In genomic region chr22:24952837-24953293, GRCh38 we compare ENCODE assay signal across 8 cellular contexts. TPM values are rescaled to one million over a fixed set of nuclear protein-coding genes. Genes with fewer than 3 reads are reported as not detected.
DNase-seq lines count a peak whose midpoint lies in the region; ATAC-seq and TF ChIP-seq lines count a peak whose summit lies in the region.

No MANE protein-coding gene starts in this region.

- ATAC-seq in GM19397 (IDR thresholded peaks at IDR 0.05; ENCODE audit: unreplicated experiment) (no peak), HG03432 (IDR thresholded peaks at IDR 0.05; ENCODE audit: unreplicated experiment) (no peak)

- peak overlapping the region; percentile 83 for H3K4me3 ChIP-seq in HUES48 (ENCODE audit: low read depth, low read length)
- peak overlapping the region; percentile 95 for H3K4me3 ChIP-seq in osteoblast (ENCODE audit: insufficient read depth, low read length)

- peaks cover 7% of the 10 kb centered on the region for H4K20me1 ChIP-seq in osteoblast (ENCODE audit: insufficient read depth, low read length)

- intact Hi-C loops in activated T-helper 1 cell treated with anti-CD3 and anti-CD28 coated beads, Interleukin-12 subunit alpha, Interleukin-12 subunit beta, Interleukin-2, Interleukin-4 antibody, amounts not matched to agents 30 ng/mL and 10 ng/mL and 1 ng/mL, durations not matched to agents 14 hours and 24 hours and 36 hours (cut with micrococcal nuclease) = loop anchor here (1.0 to 2.0 kb wide), 4 partner anchors 41 to 104 kb away; no protein-coding TSS in a partner anchor

- peaks cover 46% of the 10 kb centered on the region for H3K27me3 Mint-ChIP-seq in activated T-helper 1 cell treated with anti-CD3 and anti-CD28 coated beads, Interleukin-12 subunit alpha, Interleukin-12 subunit beta, Interleukin-2, Interleukin-4 antibody, amounts not matched to agents 30 ng/mL and 10 ng/mL and 1 ng/mL, durations not matched to agents 14 hours and 24 hours and 36 hours (ENCODE audit: insufficient read depth)
- H3K27me3 Mint-ChIP-seq in glutamatergic neuron (ENCODE audit: unreplicated experiment) = peaks cover 9% of the 10 kb centered on the region

- peak overlapping the region; percentile 100 for H2AFZ ChIP-seq in osteoblast (ENCODE audit: low read length)

- H3K27me3 ChIP-seq in HUES48 (ENCODE audit: control insufficient read depth, insufficient read depth, low read length) = no peaks in the 10 kb centered on the region
- no peaks in the 10 kb centered on the region for H3K27me3 ChIP-seq in osteoblast (ENCODE audit: insufficient read depth, low read length)

- no peaks in the 10 kb centered on the region for H3K9me3 Mint-ChIP-seq in activated T-helper 1 cell treated with anti-CD3 and anti-CD28 coated beads, Interleukin-12 subunit alpha, Interleukin-12 subunit beta, Interleukin-2, Interleukin-4 antibody, amounts not matched to agents 30 ng/mL and 10 ng/mL and 1 ng/mL, durations not matched to agents 14 hours and 24 hours and 36 hours
- H3K9me3 Mint-ChIP-seq in glutamatergic neuron (ENCODE audit: unreplicated experiment) = peaks cover 5% of the 10 kb centered on the region

- H3K4me1 ChIP-seq in HUES48 (ENCODE audit: control insufficient read depth, insufficient read depth, low read length) (peaks cover 26% of the 10 kb centered on the region), osteoblast (ENCODE audit: insufficient read depth, low read length) (peaks cover 22% of the 10 kb centered on the region)

- H3K27ac ChIP-seq in HUES48 (ENCODE audit: low read depth, low read length) (peak overlapping the region; percentile 78), osteoblast (ENCODE audit: low read depth, low read length) (peak overlapping the region; percentile 88)

- peaks cover 31% of the 10 kb centered on the region for H3K4me1 Mint-ChIP-seq in activated T-helper 1 cell treated with anti-CD3 and anti-CD28 coated beads, Interleukin-12 subunit alpha, Interleukin-12 subunit beta, Interleukin-2, Interleukin-4 antibody, amounts not matched to agents 30 ng/mL and 10 ng/mL and 1 ng/mL, durations not matched to agents 14 hours and 24 hours and 36 hours (ENCODE audit: low read depth)
- H3K4me1 Mint-ChIP-seq in glutamatergic neuron (ENCODE audit: low read depth, unreplicated experiment) = peaks cover 9% of the 10 kb centered on the region

- TF ChIP-seq CTCF in glutamatergic neuron (IDR thresholded peaks at IDR 0.05; ENCODE audit: partially characterized antibody, unreplicated experiment) (no peak), osteoblast (IDR thresholded peaks at IDR 0.05; ENCODE audit: extremely low read depth, low read depth, low read length) (no peak)

- no peaks in the 10 kb centered on the region for H3K36me3 Mint-ChIP-seq in activated T-helper 1 cell treated with anti-CD3 and anti-CD28 coated beads, Interleukin-12 subunit alpha, Interleukin-12 subunit beta, Interleukin-2, Interleukin-4 antibody, amounts not matched to agents 30 ng/mL and 10 ng/mL and 1 ng/mL, durations not matched to agents 14 hours and 24 hours and 36 hours (ENCODE audit: low read depth)
- H3K36me3 Mint-ChIP-seq in glutamatergic neuron (ENCODE audit: unreplicated experiment) = no peaks in the 10 kb centered on the region

- H3K79me2 ChIP-seq in osteoblast (ENCODE audit: insufficient read depth, low read length) = peaks cover 38% of the 10 kb centered on the region

- no peaks in the 10 kb centered on the region for H3K36me3 ChIP-seq in HUES48 (ENCODE audit: control insufficient read depth, insufficient read depth, low read length)
- H3K36me3 ChIP-seq in osteoblast (ENCODE audit: insufficient read depth, low read length) = no peaks in the 10 kb centered on the region

- peak overlapping the region; percentile 81 for H3K9ac ChIP-seq in HUES48 (ENCODE audit: low read depth, low read length)

- in situ Hi-C loops in Caki2 (cut with HindIII; ENCODE audit: low pct_unique_long_range_greater_than_20kb, low sequenced_read_pairs) = no loop called here

- no peak overlapping the region for H3K27ac Mint-ChIP-seq in activated T-helper 1 cell treated with anti-CD3 and anti-CD28 coated beads, Interleukin-12 subunit alpha, Interleukin-12 subunit beta, Interleukin-2, Interleukin-4 antibody, amounts not matched to agents 30 ng/mL and 10 ng/mL and 1 ng/mL, durations not matched to agents 14 hours and 24 hours and 36 hours
- H3K27ac Mint-ChIP-seq in glutamatergic neuron (ENCODE audit: unreplicated experiment) = peak overlapping the region; percentile 81

- H3K9me3 ChIP-seq in HUES48 (ENCODE audit: control insufficient read depth, insufficient read depth, low read length) = no peaks in the 10 kb centered on the region
- H3K9me3 ChIP-seq in osteoblast (ENCODE audit: low read depth, low read length) = no peaks in the 10 kb centered on the region

- DNase-seq in Caki2 (ENCODE audit: low read depth) = peak; percentile 84
- DNase-seq in activated T-helper 1 cell treated with anti-CD3 and anti-CD28 coated beads, Interleukin-12 subunit alpha, Interleukin-12 subunit beta, Interleukin-2, Interleukin-4 antibody, amounts not matched to agents 30 ng/mL and 10 ng/mL and 1 ng/mL, durations not matched to agents 14 hours and 24 hours and 36 hours (ENCODE audit: low spot score) = peak; percentile 5
- peak; percentile 55 for DNase-seq in glutamatergic neuron
- DNase-seq in osteoblast (ENCODE audit: insufficient read length, low spot score, missing footprints) = peak; percentile 98
- no peak for DNase-seq in NOMO-1 (lab: John Stamatoyannopoulos, UW; ENCODE audit: unreplicated experiment in 2 of 2)

- peak overlapping the region; percentile 99 for H3K4me2 ChIP-seq in osteoblast (ENCODE audit: insufficient read depth, low read length)

- peak overlapping the region; percentile 76 for H3K4me3 Mint-ChIP-seq in activated T-helper 1 cell treated with anti-CD3 and anti-CD28 coated beads, Interleukin-12 subunit alpha, Interleukin-12 subunit beta, Interleukin-2, Interleukin-4 antibody, amounts not matched to agents 30 ng/mL and 10 ng/mL and 1 ng/mL, durations not matched to agents 14 hours and 24 hours and 36 hours
- peak overlapping the region; percentile 97 for H3K4me3 Mint-ChIP-seq in glutamatergic neuron (ENCODE audit: unreplicated experiment)

RNA-seq across cellular contexts. Expression of gene KIAA1671, which starts 0.3 kb away (rescaled TPM):
- total RNA-seq in Caki2 (2014; rRNA removed; shearing (Covaris generic); ENCODE audit: low replicate concordance) = 8.1 and 11.7 TPM in 2 replicates
- total RNA-seq in activated T-helper 1 cell treated with anti-CD3 and anti-CD28 coated beads, Interleukin-12 subunit alpha, Interleukin-12 subunit beta, Interleukin-2, Interleukin-4 antibody, amounts not matched to agents 30 ng/mL and 10 ng/mL and 1 ng/mL, durations not matched to agents 14 hours and 24 hours and 36 hours = 16.5 and 17.6 TPM in 2 replicates
- total RNA-seq in glutamatergic neuron (ENCODE audit: unreplicated experiment) (15.3 TPM), osteoblast (16.6 and 18.3 TPM in 2 replicates)

RNA-seq across cellular contexts. Expression of gene LHFPL7, which starts 6.4 kb away (rescaled TPM):
- not detected in 2 replicates for total RNA-seq in Caki2 (2014; rRNA removed; shearing (Covaris generic); ENCODE audit: low replicate concordance)
- total RNA-seq in activated T-helper 1 cell treated with anti-CD3 and anti-CD28 coated beads, Interleukin-12 subunit alpha, Interleukin-12 subunit beta, Interleukin-2, Interleukin-4 antibody, amounts not matched to agents 30 ng/mL and 10 ng/mL and 1 ng/mL, durations not matched to agents 14 hours and 24 hours and 36 hours = not detected in 2 replicates
- total RNA-seq in glutamatergic neuron (ENCODE audit: unreplicated experiment) (not detected), osteoblast (not detected in 2 replicates)

Comparison
In these comparisons a context has a peak if more than half of its experiments do, and no peak if none do; other contexts are left out.
1. DNase-seq: peak in Caki2 (single experiment), activated T-helper 1 cell treated with anti-CD3 and anti-CD28 coated beads, Interleukin-12 subunit alpha, Interleukin-12 subunit beta, Interleukin-2, Interleukin-4 antibody, amounts not matched to agents 30 ng/mL and 10 ng/mL and 1 ng/mL, durations not matched to agents 14 hours and 24 hours and 36 hours (single experiment), glutamatergic neuron (single experiment) and osteoblast (single experiment); none in NOMO-1 (0 of 2).